In the genomic region with DNA sequence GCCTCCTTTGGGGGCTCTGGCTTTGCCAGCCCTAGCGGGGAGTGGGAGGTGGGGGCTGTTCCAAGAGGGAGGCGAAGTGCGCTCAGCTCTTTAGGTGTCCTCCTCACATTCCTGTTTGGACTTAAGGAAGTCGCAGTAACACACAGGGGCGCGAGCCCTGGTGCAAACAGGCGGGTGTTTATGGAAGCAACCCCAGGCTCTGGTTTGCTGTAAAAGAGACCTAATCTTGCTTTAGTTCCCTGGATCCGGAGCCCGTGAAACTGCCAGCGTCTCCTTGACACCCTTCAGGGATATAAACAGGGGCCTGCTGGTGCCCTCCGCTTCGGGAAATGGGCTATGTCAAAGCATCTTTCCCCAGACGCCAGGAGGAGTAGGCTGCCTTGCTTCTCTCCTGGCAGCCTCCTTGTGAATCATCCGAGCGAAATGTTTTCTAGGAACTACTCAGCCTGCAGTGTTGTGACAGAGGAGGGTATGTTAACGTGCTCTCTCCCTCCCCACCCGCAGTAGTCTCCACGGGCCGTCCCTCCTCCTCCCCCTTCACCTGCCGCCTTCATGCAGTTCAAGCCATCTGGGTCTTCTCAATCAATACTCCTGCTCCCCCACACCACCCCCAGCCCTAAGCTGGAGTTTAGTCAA, we compare ENCODE assay signal across 11 cellular contexts.
DNase-seq lines count a peak whose midpoint lies in the region; ATAC-seq, FAIRE-seq and TF ChIP-seq lines count a peak whose summit lies in the region.
"Had no signal": no experiment of that assay in that cellular context is flagged by ENCODE, and none has a peak within 500 bp of the region (broad histone marks: within the 10 kb centered on the region; RNA-seq: fewer than 3 reads in every experiment).

No MANE protein-coding gene starts in this region.

- H4K8ac ChIP-seq in H9 (replicated peaks; ENCODE audit: insufficient read length, low read depth, low read length) = no peak overlapping the region

- peak; percentile 32 for DNase-seq in H9
- peak; percentile 58 for DNase-seq in astrocyte (ENCODE audit: low read depth)
- DNase-seq in iPS-NIHi7 (ENCODE audit: extremely low spot score) = peak; percentile 64
- peak; percentile 41 for DNase-seq in smooth muscle cell (lab: John Stamatoyannopoulos, UW; ENCODE audit: unreplicated experiment)
- DNase-seq in NK-92 treated with Interleukin-12 subunit alpha and Interleukin-12 subunit beta, amount 100 ng/mL, for 24 hours (lab: John Stamatoyannopoulos, UW) = no peak
- no peak for DNase-seq in tibial nerve (ENCODE audit: low spot score in 2 of 2)
- DNase-seq: activated T-cell treated with anti-CD3 and anti-CD28 coated beads, Interleukin-2, amount 50 U/mL, for 4 hours; DMS 273 treated with DMSO at 0.1 percent for 48 hours; NCI-H2029 had no signal

- no peak for ATAC-seq in GM18520 (IDR thresholded peaks at IDR 0.05; ENCODE audit: unreplicated experiment)
- ATAC-seq: Panc1 had no signal

- peaks cover 6 to 16% of the 10 kb centered on the region in 2 experiments; a peak in 3 of 4 replicates for H3K4me1 Mint-ChIP-seq in H9
- peaks cover 12% of the 10 kb centered on the region for H3K4me1 Mint-ChIP-seq in astrocyte (ENCODE audit: low read depth, unreplicated experiment)

- TF ChIP-seq POLR2A in tibial nerve (IDR thresholded peaks at IDR 0.05) = no peak

- H4K20me1 ChIP-seq in H9 (ENCODE audit: control insufficient read depth, insufficient read depth, insufficient read length) (no peaks in the 10 kb centered on the region), astrocyte (ENCODE audit: insufficient read depth, low read length) (no peaks in the 10 kb centered on the region), smooth muscle cell (ENCODE audit: low read depth) (no peaks in the 10 kb centered on the region)

- H3K4me2 ChIP-seq in H9 (ENCODE audit: insufficient read depth, insufficient read length, low read length) = no peak overlapping the region
- peak overlapping the region; percentile 88 for H3K4me2 ChIP-seq in astrocyte (ENCODE audit: low read length)
- peak overlapping the region; percentile 80 for H3K4me2 ChIP-seq in smooth muscle cell

- H3K36me3 ChIP-seq in astrocyte (ENCODE audit: insufficient read depth, low read length) (no peaks in the 10 kb centered on the region), smooth muscle cell (ENCODE audit: low read depth) (no peaks in the 10 kb centered on the region), tibial nerve (no peaks in the 10 kb centered on the region)

- H3K9ac ChIP-seq in H9 (ENCODE audit: extremely low read depth, insufficient read length, low read length) (no peak overlapping the region), astrocyte (ENCODE audit: low read length) (peak overlapping the region; percentile 53), smooth muscle cell (ENCODE audit: low read depth) (peak overlapping the region; percentile 91)

- H4K5ac ChIP-seq in H9 (ENCODE audit: insufficient read length, low read depth, low read length) = no peak overlapping the region

- H2AFZ ChIP-seq in H9 (ENCODE audit: low read length) (no peak overlapping the region), astrocyte (ENCODE audit: low read depth, low read length) (peak overlapping the region; percentile 48), smooth muscle cell (ENCODE audit: low read depth) (no peak overlapping the region)

- no peaks in the 10 kb centered on the region; the same call in 1 of the 2 replicates for H3K27me3 ChIP-seq in H9 (ENCODE audit: insufficient read depth, low read length)
- H3K27me3 ChIP-seq in astrocyte (ENCODE audit: insufficient read depth, low read length) = no peaks in the 10 kb centered on the region
- peaks cover 24% of the 10 kb centered on the region for H3K27me3 ChIP-seq in smooth muscle cell (ENCODE audit: low read depth)
- H3K27me3 ChIP-seq in tibial nerve = peaks cover 0 to 41% of the 10 kb centered on the region in 2 donors

- no peak overlapping the region for H2AK5ac ChIP-seq in H9 (ENCODE audit: insufficient read length, low read length)

- H3K23ac ChIP-seq in H9 (ENCODE audit: insufficient read length, low read depth, low read length) = no peak overlapping the region

- no CpG with 5 or more reads among the region's 20 CpGs for WGBS in H9 (ENCODE audit: extremely low coverage, insufficient read length, low lambda C conversion rate)
- WGBS in smooth muscle cell (ENCODE audit: low lambda C conversion rate) = 20% methylated on average over 20 of the region's 20 CpGs
- WGBS in tibial nerve, 2 donors = 21 to 27% methylated on average over 20 of the region's 20 CpGs

- H3K9me3 ChIP-seq in H9 (ENCODE audit: control insufficient read depth, low read depth, low read length) (no peaks in the 10 kb centered on the region), astrocyte (ENCODE audit: insufficient read depth, low read depth, low read length) (no peaks in the 10 kb centered on the region), smooth muscle cell (replicated peaks; ENCODE audit: low read depth) (no peaks in the 10 kb centered on the region), tibial nerve (no peaks in the 10 kb centered on the region)

- no peak overlapping the region for H3K4ac ChIP-seq in H9 (ENCODE audit: low read depth, low read length)

- H3K14ac ChIP-seq in H9 (ENCODE audit: insufficient read depth, low read length) = no peak overlapping the region

- no peak overlapping the region for H3K56ac ChIP-seq in H9 (ENCODE audit: insufficient read length, low read depth, low read length)

- H3K4me1 ChIP-seq in H9 (ENCODE audit: insufficient read depth, low read length) (no peaks in the 10 kb centered on the region), astrocyte (ENCODE audit: insufficient read depth, low read length) (peaks cover 17% of the 10 kb centered on the region), smooth muscle cell (ENCODE audit: low read depth) (peaks cover 11% of the 10 kb centered on the region), tibial nerve (no peaks in the 10 kb centered on the region)

- no peak overlapping the region for H2BK15ac ChIP-seq in H9 (ENCODE audit: low read depth, low read length)

- H4K91ac ChIP-seq in H9 (ENCODE audit: insufficient read length, low read depth, low read length) = no peak overlapping the region

- H3K27me3 Mint-ChIP-seq in H9 (ENCODE audit: low read depth) = peaks cover 6% of the 10 kb centered on the region
- H3K27me3 Mint-ChIP-seq in astrocyte (ENCODE audit: low read depth, unreplicated experiment) = peaks cover 26% of the 10 kb centered on the region

- H3K18ac ChIP-seq in H9 (ENCODE audit: insufficient read length, low read depth, low read length) = no peak overlapping the region

- peak overlapping the region; percentile 35 for H3K4me3 ChIP-seq in astrocyte (ENCODE audit: insufficient read depth, low read depth, low read length)
- H3K4me3 ChIP-seq in smooth muscle cell = no peak overlapping the region
- H3K4me3 ChIP-seq in tibial nerve = no peak overlapping the region

- no peak overlapping the region for H2BK12ac ChIP-seq in H9 (ENCODE audit: insufficient read length, low read depth, low read length)

- H2BK5ac ChIP-seq in H9 (ENCODE audit: insufficient read length, low read length) = no peak overlapping the region

- H3K27ac ChIP-seq in H9 (ENCODE audit: insufficient read length, low read depth, low read length) = no peak overlapping the region
- H3K27ac ChIP-seq in astrocyte (ENCODE audit: low read depth, low read length) = peak overlapping the region; percentile 54
- peak overlapping the region; percentile 98 for H3K27ac ChIP-seq in smooth muscle cell (ENCODE audit: low read depth)
- H3K27ac ChIP-seq in tibial nerve = no peak overlapping the region

- H3K27ac Mint-ChIP-seq in H9 = peak overlapping the region in 1 of 3 experiments; percentile 68; a peak in 1 of 7 replicates
- H3K27ac Mint-ChIP-seq in astrocyte (ENCODE audit: unreplicated experiment) = peak overlapping the region; percentile 1

- H3K23me2 ChIP-seq in H9 (ENCODE audit: insufficient read length, low read depth, low read length, poor library complexity, severe bottlenecking) = no peaks in the 10 kb centered on the region

- H2BK20ac ChIP-seq in H9 (ENCODE audit: low read depth, low read length, poor library complexity, severe bottlenecking) = no peak overlapping the region

- H2BK120ac ChIP-seq in H9 (ENCODE audit: low read depth, low read length, poor library complexity, severe bottlenecking) = no peak overlapping the region

- FAIRE-seq in astrocyte (lab: Jason Lieb, UNC) = peak; percentile 73

- peaks cover 4% of the 10 kb centered on the region for H3F3A ChIP-seq in smooth muscle cell (ENCODE audit: low read depth)

- peak overlapping the region in 1 of 2 experiments; percentile 21; a peak in 1 of 5 replicates for H3K4me3 Mint-ChIP-seq in H9
- H3K4me3 Mint-ChIP-seq in astrocyte (ENCODE audit: unreplicated experiment) = no peak overlapping the region
- H3K4me3 Mint-ChIP-seq: activated T-cell treated with anti-CD3 and anti-CD28 coated beads, Interleukin-2, amount 50 U/mL, for 4 hours had no signal

- no peaks in the 10 kb centered on the region for H3K79me2 ChIP-seq in H9 (ENCODE audit: insufficient read depth, low read length)
- H3K79me2 ChIP-seq in astrocyte (ENCODE audit: insufficient read depth, low read length) = no peaks in the 10 kb centered on the region
- no peaks in the 10 kb centered on the region for H3K79me2 ChIP-seq in smooth muscle cell (ENCODE audit: low read depth)

- no peak overlapping the region for H3T11ph ChIP-seq in H9 (ENCODE audit: low read length)

- H3K36me3 Mint-ChIP-seq in H9 (ENCODE audit: insufficient read depth in 1 of 3, low read depth in 3 of 3) (no peaks in the 10 kb centered on the region), astrocyte (ENCODE audit: low read depth, unreplicated experiment) (no peaks in the 10 kb centered on the region)

- no peaks in the 10 kb centered on the region for H3K79me1 ChIP-seq in H9 (ENCODE audit: insufficient read depth, low read depth, low read length, poor library complexity, severe bottlenecking)

- TF ChIP-seq CTCF in H9 (conservative IDR thresholded peaks at IDR 0.05) (no peak), astrocyte (IDR thresholded peaks at IDR 0.05; ENCODE audit: insufficient read depth, low read depth, low read length) (no peak), smooth muscle cell (IDR thresholded peaks at IDR 0.05; ENCODE audit: borderline replicate concordance, insufficient read depth, poor library complexity, severe bottlenecking) (peak; percentile 16), tibial nerve (IDR thresholded peaks at IDR 0.05) (no peak)

- no peak for TF ChIP-seq EP300 in tibial nerve (IDR thresholded peaks at IDR 0.05)

- no peaks in the 10 kb centered on the region for H3K9me3 Mint-ChIP-seq in H9
- H3K9me3 Mint-ChIP-seq in astrocyte (ENCODE audit: unreplicated experiment) = no peaks in the 10 kb centered on the region
- H3K9me3 Mint-ChIP-seq: activated T-cell treated with anti-CD3 and anti-CD28 coated beads, Interleukin-2, amount 50 U/mL, for 4 hours had no signal

Comparison
In these comparisons a context has a peak if more than half of its experiments do, and no peak if none do; other contexts are left out.
1. DNase-seq: peak in H9 (single experiment), astrocyte (single experiment), iPS-NIHi7 (single experiment) and smooth muscle cell (single experiment); none in NK-92 treated with Interleukin-12 subunit alpha and Interleukin-12 subunit beta, amount 100 ng/mL, for 24 hours (single experiment) and tibial nerve (0 of 2).
2. H3K27ac ChIP-seq: peak in astrocyte (single experiment) and smooth muscle cell (single experiment); none in H9 (single experiment) and tibial nerve (0 of 4).